22 cellular contexts compared by ENCODE assay signal in the genomic region with DNA sequence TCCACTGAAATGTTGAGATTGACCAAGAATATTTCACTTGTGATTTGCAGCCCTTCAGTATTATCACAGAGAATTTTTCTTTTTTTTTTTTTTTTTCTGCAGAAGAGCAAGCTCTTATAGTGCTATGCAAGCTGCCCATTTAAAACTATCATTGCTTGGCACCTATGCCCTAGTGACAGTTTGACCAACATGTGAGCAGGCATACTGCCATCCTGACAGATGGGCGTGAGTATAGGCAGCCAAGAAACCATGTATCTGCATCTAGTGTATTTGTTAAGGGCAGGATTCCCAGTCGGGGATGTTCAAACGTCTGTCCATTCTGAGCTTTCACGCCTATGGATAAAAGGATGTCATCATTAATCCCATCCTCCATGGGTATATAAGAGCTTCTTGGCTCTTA. TPM values are rescaled to one million over a fixed set of nuclear protein-coding genes. Genes with fewer than 3 reads are reported as not detected.
A peak's percentile ranks its signal among the peaks of the same experiment; 100 is the strongest.
DNase-seq lines count a peak whose midpoint lies in the region; TF ChIP-seq lines count a peak whose summit lies in the region.
"Had no signal": no experiment of that assay in that cellular context is flagged by ENCODE, and none has a peak within 500 bp of the region (broad histone marks: within the 10 kb centered on the region; RNA-seq: fewer than 3 reads in every experiment).

No MANE protein-coding gene starts in this region.

- WGBS in trophoblast cell (ENCODE audit: extremely low coverage, insufficient coverage, insufficient read length) = no CpG with 5 or more reads among the region's 4 CpGs

- H4K8ac ChIP-seq in trophoblast cell (ENCODE audit: low read depth, low read length) = no peak overlapping the region

- no peak overlapping the region for H2AK5ac ChIP-seq in trophoblast cell (ENCODE audit: low read length)

- no peaks in the 10 kb centered on the region for H3K79me1 ChIP-seq in trophoblast cell (ENCODE audit: low read length)

- H3K4ac ChIP-seq in trophoblast cell (ENCODE audit: low read depth, low read length) = peak overlapping the region; percentile 4

- H3K79me2 ChIP-seq in trophoblast cell (ENCODE audit: control insufficient read depth, insufficient read depth, low read length, poor library complexity) = no peaks in the 10 kb centered on the region

- no peak overlapping the region for H2BK120ac ChIP-seq in trophoblast cell (ENCODE audit: insufficient read depth, low read length, poor library complexity)

- no peak overlapping the region for H3K23ac ChIP-seq in trophoblast cell (ENCODE audit: low read length)

- no peak overlapping the region for H2AFZ ChIP-seq in trophoblast cell (ENCODE audit: insufficient read depth, low read length, poor library complexity)

- H3K36me3 ChIP-seq in trophoblast cell (ENCODE audit: control insufficient read depth in 1 of 2, insufficient read depth in 2 of 2, low read length in 2 of 2) = no peaks in the 10 kb centered on the region
- H3K36me3 ChIP-seq: uterus had no signal

- no peak overlapping the region for H4K91ac ChIP-seq in trophoblast cell (ENCODE audit: low read depth, low read length)

- no peak overlapping the region for H4K12ac ChIP-seq in trophoblast cell (ENCODE audit: low read depth, low read length)

- H3K4me2 ChIP-seq in trophoblast cell (ENCODE audit: low read length) = no peak overlapping the region
- H3K4me2 ChIP-seq: A549 had no signal

- peaks cover 0 to 2% of the 10 kb centered on the region in 2 experiments for H3K4me1 ChIP-seq in trophoblast cell (ENCODE audit: control insufficient read depth in 1 of 2, insufficient read depth in 2 of 2, low read length in 2 of 2)
- H3K4me1 ChIP-seq: SJSA1, uterus had no signal

- no peak overlapping the region for H3K9ac ChIP-seq in trophoblast cell (ENCODE audit: low read length)

- DNase-seq in NCI-H82 (lab: John Stamatoyannopoulos, UW) (peak; percentile 60), NCI-H82 treated with DMSO at 0.1 percent for 48 hours (lab: John Stamatoyannopoulos, UW; ENCODE audit: unreplicated experiment) (no peak), NCI-H524 (lab: John Stamatoyannopoulos, UW) (peak; percentile 99 to 100), epithelial cell of esophagus (ENCODE audit: low read depth) (peak; percentile 7), trophoblast cell (no peak), RPMI8226 (no peak), ACHN (no peak), COR-L47 (lab: John Stamatoyannopoulos, UW) (no peak)
- DNase-seq: activated B cell treated with CpG ODN at 0.5 μM for 24 hours; activated naive CD4-positive, alpha-beta T cell treated with anti-CD3 and anti-CD28 coated beads, Interleukin-2, amount 50 U/mL, for 16 hours; activated T-cell treated with anti-CD3 and anti-CD28 coated beads, Interleukin-2, amount 50 U/mL, for 48 hours; aorta; DMS153; hippocampal formation; islet precursor cell; mesendoderm; natural killer cell; NCI-H1436; stimulated activated CD4-positive, alpha-beta T cell treated with anti-CD3 and anti-CD28 coated beads, Interleukin-4, amount 100 ng/mL, for 4 hours; uterus had no signal

- TF ChIP-seq CTCF in epithelial cell of esophagus (IDR thresholded peaks at IDR 0.05; ENCODE audit: insufficient read depth, low read depth, low read length, missing control alignments) = no peak

- H2BK5ac ChIP-seq in trophoblast cell (ENCODE audit: low read depth, low read length, poor library complexity) = no peak overlapping the region

- H3K27ac ChIP-seq in trophoblast cell (ENCODE audit: low read depth, low read length) = no peak overlapping the region
- H3K27ac ChIP-seq: A549, SJSA1, uterus had no signal

- H2BK12ac ChIP-seq in trophoblast cell (ENCODE audit: low read length) = no peak overlapping the region

- H3K18ac ChIP-seq in trophoblast cell (ENCODE audit: low read length) = no peak overlapping the region

- no peaks in the 10 kb centered on the region for H3K9me3 ChIP-seq in trophoblast cell (ENCODE audit: insufficient read depth, low read depth, low read length)
- H3K9me3 ChIP-seq: A549, SJSA1, uterus had no signal

- H3K27me3 ChIP-seq in trophoblast cell (ENCODE audit: insufficient read depth, low read length) = no peaks in the 10 kb centered on the region
- H3K27me3 ChIP-seq: SJSA1, uterus had no signal

- in situ Hi-C loops in ACHN (cut with HindIII; ENCODE audit: low pct_ligation_motif_present, low pct_unique_long_range_greater_than_20kb, low sequenced_read_pairs) = no loop called here

- no peak overlapping the region for H3K14ac ChIP-seq in trophoblast cell (ENCODE audit: low read length)

- no peak overlapping the region for H3K4me3 ChIP-seq in epithelial cell of esophagus (ENCODE audit: low read length)
- H3K4me3 ChIP-seq in trophoblast cell (ENCODE audit: low read depth, low read length) = no peak overlapping the region
- H3K4me3 ChIP-seq: A549, SJSA1, uterus had no signal

RNA-seq across cellular contexts. Expression of gene VRK1, which starts 8.7 kb away (rescaled TPM):
- polyA plus RNA-seq in trophoblast cell (2013) = 23.9 and 24.4 TPM in 2 replicates

Comparison
In these comparisons a context has a peak if more than half of its experiments do, and no peak if none do; other contexts are left out.
1. DNase-seq: peak in NCI-H82 (single experiment), NCI-H524 (2 of 2) and epithelial cell of esophagus (single experiment); none in NCI-H82 treated with DMSO at 0.1 percent for 48 hours (single experiment), trophoblast cell (0 of 2), RPMI8226 (single experiment), ACHN (single experiment) and COR-L47 (single experiment).